In the genomic region with DNA sequence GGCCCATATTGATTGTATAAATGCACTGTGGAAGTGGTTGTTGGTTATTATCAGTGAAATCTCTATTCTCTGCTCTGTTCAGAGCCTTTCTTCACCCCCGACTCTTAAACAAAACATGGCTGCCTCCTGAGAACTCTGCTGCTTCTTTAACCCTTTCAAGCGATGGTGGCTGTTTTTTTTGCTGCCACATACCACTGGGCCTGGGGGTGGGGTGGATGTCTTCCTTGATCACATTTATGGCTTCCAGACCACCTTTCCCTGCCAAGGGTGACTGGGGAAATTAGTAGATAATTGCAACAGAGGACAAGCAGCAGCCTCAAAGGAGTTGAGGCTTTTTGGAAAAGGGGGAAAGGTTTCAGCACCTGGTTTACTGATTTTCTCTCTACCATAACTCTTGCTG, we compare ENCODE assay signal across 29 cellular contexts.
"Had no signal": no experiment of that assay in that cellular context is flagged by ENCODE, and none has a peak within 500 bp of the region (broad histone marks: within the 10 kb centered on the region; RNA-seq: fewer than 3 reads in every experiment).

No MANE protein-coding gene starts in this region.

- H3K4me3 ChIP-seq: dorsolateral prefrontal cortex, gastrocnemius medialis, lung, mucosa of descending colon, prostate gland, right atrium auricular region, smooth muscle cell, suprapubic skin, thyroid gland, vagina had no signal

- H3K4me1 Mint-ChIP-seq: memory B cell; naive B cell; stimulated activated naive CD8-positive, alpha-beta T cell treated with anti-CD3 and anti-CD28 coated beads, Interleukin-15, amount 100 ng/mL, for 72 hours had no signal

- H3K36me3 ChIP-seq: prostate gland had no signal

- H3K9me3 ChIP-seq: gastrocnemius medialis, mucosa of descending colon, prostate gland, right atrium auricular region, suprapubic skin, thyroid gland, vagina had no signal

- H3K9me3 Mint-ChIP-seq: memory B cell; mesothelial cell of epicardium; naive B cell; natural killer cell treated with Interleukin-12 subunit alpha and Interleukin-12 subunit beta and Interleukin-15 and Interleukin-18, amount 100 ng/mL, for 72 hours; stimulated activated naive CD8-positive, alpha-beta T cell treated with anti-CD3 and anti-CD28 coated beads, Interleukin-15, amount 100 ng/mL, for 72 hours had no signal

- DNase-seq: dorsolateral prefrontal cortex; effector CD4-positive, alpha-beta T cell; foreskin fibroblast; gastrocnemius medialis; head of caudate nucleus; kidney; mucosa of descending colon; naive B cell; nucleus accumbens; stimulated activated CD4-positive, alpha-beta T cell treated with anti-CD3 and anti-CD28 coated beads, Interleukin-12 subunit alpha, Interleukin-12 subunit beta, amount 100 ng/mL, for 4 hours; stimulated activated CD4-positive, alpha-beta T cell treated with anti-CD3 and anti-CD28 coated beads, Interleukin-1b, Interleukin-23, amount 100 ng/mL, for 48 hours; stimulated activated CD4-positive, alpha-beta T cell treated with anti-CD3 and anti-CD28 coated beads, Interleukin-4, amount 100 ng/mL, for 1 hour; stimulated activated CD8-positive, alpha-beta memory T cell treated with anti-CD3 and anti-CD28 coated beads, Interleukin-4, amount 100 ng/mL, for 48 hours; stimulated activated naive CD4-positive, alpha-beta T cell; stimulated activated naive CD8-positive, alpha-beta T cell treated with anti-CD3 and anti-CD28 coated beads, Interleukin-15, amount 100 ng/mL, for 72 hours; thyroid gland; trophoblast cell had no signal

- H3K27me3 Mint-ChIP-seq: memory B cell; naive B cell; natural killer cell treated with Interleukin-12 subunit alpha and Interleukin-12 subunit beta and Interleukin-15 and Interleukin-18, amount 100 ng/mL, for 72 hours; stimulated activated naive CD8-positive, alpha-beta T cell treated with anti-CD3 and anti-CD28 coated beads, Interleukin-15, amount 100 ng/mL, for 72 hours had no signal

- H3K4me3 Mint-ChIP-seq: memory B cell; mesothelial cell of epicardium; naive B cell; natural killer cell treated with Interleukin-12 subunit alpha and Interleukin-12 subunit beta and Interleukin-15 and Interleukin-18, amount 100 ng/mL, for 72 hours; stimulated activated naive CD8-positive, alpha-beta T cell treated with anti-CD3 and anti-CD28 coated beads, Interleukin-15, amount 100 ng/mL, for 72 hours had no signal

- ATAC-seq: esophagus mucosa; gastrocnemius medialis; left lobe of liver; mucosa of descending colon; natural killer cell treated with Interleukin-12 subunit alpha and Interleukin-12 subunit beta and Interleukin-15 and Interleukin-18, amount 100 ng/mL, for 72 hours; sciatic nerve; stimulated activated naive CD8-positive, alpha-beta T cell treated with anti-CD3 and anti-CD28 coated beads, Interleukin-15, amount 100 ng/mL, for 72 hours had no signal

- H3K27ac Mint-ChIP-seq: memory B cell; mesothelial cell of epicardium; natural killer cell treated with Interleukin-12 subunit alpha and Interleukin-12 subunit beta and Interleukin-15 and Interleukin-18, amount 100 ng/mL, for 72 hours; stimulated activated naive CD8-positive, alpha-beta T cell treated with anti-CD3 and anti-CD28 coated beads, Interleukin-15, amount 100 ng/mL, for 72 hours had no signal

- H3K27me3 ChIP-seq: dorsolateral prefrontal cortex, gastrocnemius medialis, right atrium auricular region, suprapubic skin, thyroid gland, vagina had no signal
